10 cellular contexts compared by ENCODE assay signal in the genomic region with DNA sequence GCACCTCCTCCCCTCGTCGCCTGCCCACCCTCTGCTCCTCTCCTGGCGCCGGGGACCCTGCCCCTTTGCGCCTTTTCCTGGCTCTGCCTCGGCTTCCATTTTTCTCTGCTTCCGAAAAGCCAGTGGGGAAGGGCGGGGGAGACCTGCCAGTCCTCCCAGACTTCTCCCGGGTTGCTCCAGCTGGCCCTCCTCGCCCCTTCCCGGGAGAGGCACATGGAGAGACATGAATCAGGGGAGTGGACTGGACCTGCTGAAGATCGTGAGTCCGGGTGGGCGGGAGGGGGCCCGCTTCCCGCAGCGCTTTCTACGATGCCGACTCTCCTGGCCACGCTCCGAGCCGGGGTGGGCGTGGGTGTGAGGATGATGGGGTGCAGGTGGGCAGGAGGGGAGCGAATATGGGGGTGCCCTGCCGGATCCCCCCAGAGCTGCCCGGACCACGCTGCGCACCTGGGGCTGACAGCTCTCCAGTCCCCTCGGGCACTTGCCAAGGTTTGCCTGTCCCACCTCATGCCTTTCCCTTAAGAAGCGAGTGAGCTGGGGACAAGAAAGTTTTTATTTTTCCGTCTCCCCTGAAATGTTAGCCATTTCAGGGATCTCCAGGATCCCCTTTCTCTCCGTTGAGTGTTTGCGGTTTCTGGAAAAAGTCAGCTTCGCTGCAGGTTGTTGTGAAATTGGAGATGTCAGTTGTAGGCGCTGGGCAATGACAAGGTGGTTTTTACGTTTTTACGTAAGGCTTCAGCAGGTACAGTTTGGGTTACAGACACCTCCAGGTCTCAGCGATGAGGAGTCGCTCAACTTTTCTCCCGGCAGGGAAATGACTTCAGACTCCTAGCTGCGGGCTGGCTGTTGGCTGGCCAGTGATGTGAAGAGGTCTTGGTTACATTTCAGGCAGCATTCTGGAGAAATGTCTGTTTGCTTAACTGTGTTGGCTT. TPM values are rescaled to one million over a fixed set of nuclear protein-coding genes. Genes with fewer than 3 reads are reported as not detected.
DNase-seq lines count a peak whose midpoint lies in the region; ATAC-seq and TF ChIP-seq lines count a peak whose summit lies in the region.
"Had no signal": no experiment of that assay in that cellular context is flagged by ENCODE, and none has a peak within 500 bp of the region (broad histone marks: within the 10 kb centered on the region; RNA-seq: fewer than 3 reads in every experiment).

No MANE protein-coding gene starts in this region.

- TF ChIP-seq CTCF in VCaP (conservative IDR thresholded peaks at IDR 0.05) (no peak), progenitor cell of endocrine pancreas (IDR thresholded peaks at IDR 0.05; ENCODE audit: unreplicated experiment) (no peak)

- H3K27ac Mint-ChIP-seq in progenitor cell of endocrine pancreas (peak overlapping the region; percentile 61), T-helper 17 cell (no peak overlapping the region)
- H3K27ac Mint-ChIP-seq in activated CD4-positive, alpha-beta memory T cell treated with anti-CD3 and anti-CD28 coated beads for 36 hours = no peak overlapping the region

- intact Hi-C loops in left cardiac atrium (cut with DNase I) = loop anchor here in 1 of 2 donors (2.0 to 10.0 kb wide), 3 partner anchors 71 to 296 kb away; no protein-coding TSS in a partner anchor
- intact Hi-C loops in activated CD4-positive, alpha-beta memory T cell treated with anti-CD3 and anti-CD28 coated beads for 36 hours (cut with micrococcal nuclease) = no loop called here

- H3K4me1 Mint-ChIP-seq in progenitor cell of endocrine pancreas (ENCODE audit: low read depth) (peaks cover 10% of the 10 kb centered on the region), T-helper 17 cell (no peaks in the 10 kb centered on the region)
- peaks cover 4% of the 10 kb centered on the region for H3K4me1 Mint-ChIP-seq in activated CD4-positive, alpha-beta memory T cell treated with anti-CD3 and anti-CD28 coated beads for 36 hours (ENCODE audit: low read depth)

- H3K27me3 Mint-ChIP-seq in progenitor cell of endocrine pancreas (peaks cover 50% of the 10 kb centered on the region), T-helper 17 cell (peaks cover 33% of the 10 kb centered on the region)
- peaks cover 31% of the 10 kb centered on the region for H3K27me3 Mint-ChIP-seq in activated CD4-positive, alpha-beta memory T cell treated with anti-CD3 and anti-CD28 coated beads for 36 hours

- DNase-seq in Daoy (ENCODE audit: low read depth) (peak; percentile 6), left cardiac atrium (peak; percentile 30), progenitor cell of endocrine pancreas (ENCODE audit: low spot score, unreplicated experiment) (no peak), Kasumi-1 (lab: John Stamatoyannopoulos, UW) (no peak), T-helper 17 cell (no peak)
- DNase-seq in activated CD4-positive, alpha-beta memory T cell treated with anti-CD3 and anti-CD28 coated beads for 36 hours = no peak
- DNase-seq: activated naive CD4-positive, alpha-beta T cell treated with Interleukin-2 at 50 U/mL for 16 hours had no signal

- POLR2A ChIA-PET in activated CD4-positive, alpha-beta memory T cell treated with anti-CD3 and anti-CD28 coated beads for 36 hours (lab: Charles Lee) = no interaction called here

- ATAC-seq in left cardiac atrium (peak; percentile 36 to 62), GM19351 (IDR thresholded peaks at IDR 0.05; ENCODE audit: unreplicated experiment) (no peak), T-helper 17 cell (no peak)

- H3K9me3 ChIP-seq in T-helper 17 cell (ENCODE audit: control insufficient read depth, low read length, poor library complexity, severe bottlenecking) = no peaks in the 10 kb centered on the region

- peak overlapping the region; percentile 81 for H3K4me3 Mint-ChIP-seq in progenitor cell of endocrine pancreas (ENCODE audit: low read depth)
- no peak overlapping the region for H3K4me3 Mint-ChIP-seq in activated CD4-positive, alpha-beta memory T cell treated with anti-CD3 and anti-CD28 coated beads for 36 hours
- no peak overlapping the region for H3K4me3 Mint-ChIP-seq in T-helper 17 cell

- peak overlapping the region; percentile 40; the same call in 1 of the 2 replicates for H3K27ac ChIP-seq in VCaP

- no peaks in the 10 kb centered on the region for H3K9me3 Mint-ChIP-seq in progenitor cell of endocrine pancreas (ENCODE audit: low read depth)
- no peaks in the 10 kb centered on the region for H3K9me3 Mint-ChIP-seq in activated CD4-positive, alpha-beta memory T cell treated with anti-CD3 and anti-CD28 coated beads for 36 hours

- H3K36me3 Mint-ChIP-seq in progenitor cell of endocrine pancreas (ENCODE audit: insufficient read depth) = no peaks in the 10 kb centered on the region
- H3K36me3 Mint-ChIP-seq in activated CD4-positive, alpha-beta memory T cell treated with anti-CD3 and anti-CD28 coated beads for 36 hours = no peaks in the 10 kb centered on the region
- H3K36me3 Mint-ChIP-seq in T-helper 17 cell (ENCODE audit: low read depth) = no peaks in the 10 kb centered on the region

- CTCF ChIA-PET in activated CD4-positive, alpha-beta memory T cell treated with anti-CD3 and anti-CD28 coated beads for 36 hours (lab: Charles Lee) = no interaction called here

RNA-seq across cellular contexts. Expression of a gene that starts 1.0 kb away (rescaled TPM):
- 0.06 TPM in 1 of 2 replicates, not detected in the other for total RNA-seq in Daoy (2014; rRNA removed; shearing (Covaris generic))
- total RNA-seq in left cardiac atrium (10 to 100 TPM; 23.7 to 34.3 TPM), progenitor cell of endocrine pancreas (4.9 and 6.5 TPM in 2 replicates), T-helper 17 cell (not detected)
- not detected for total RNA-seq in activated CD4-positive, alpha-beta memory T cell treated with anti-CD3 and anti-CD28 coated beads for 36 hours
- total RNA-seq: LHCN-M2 had no signal

Comparison
In these comparisons a context has a peak if more than half of its experiments do, and no peak if none do; other contexts are left out.
1. DNase-seq: peak in Daoy (single experiment) and left cardiac atrium (single experiment); none in progenitor cell of endocrine pancreas (single experiment), activated CD4-positive, alpha-beta memory T cell treated with anti-CD3 and anti-CD28 coated beads for 36 hours (single experiment), Kasumi-1 (0 of 2) and T-helper 17 cell (0 of 3).
2. ATAC-seq: peak in left cardiac atrium (2 of 2); none in GM19351 (single experiment) and T-helper 17 cell (single experiment).